7 cellular contexts compared by ENCODE assay signal in the genomic region with DNA sequence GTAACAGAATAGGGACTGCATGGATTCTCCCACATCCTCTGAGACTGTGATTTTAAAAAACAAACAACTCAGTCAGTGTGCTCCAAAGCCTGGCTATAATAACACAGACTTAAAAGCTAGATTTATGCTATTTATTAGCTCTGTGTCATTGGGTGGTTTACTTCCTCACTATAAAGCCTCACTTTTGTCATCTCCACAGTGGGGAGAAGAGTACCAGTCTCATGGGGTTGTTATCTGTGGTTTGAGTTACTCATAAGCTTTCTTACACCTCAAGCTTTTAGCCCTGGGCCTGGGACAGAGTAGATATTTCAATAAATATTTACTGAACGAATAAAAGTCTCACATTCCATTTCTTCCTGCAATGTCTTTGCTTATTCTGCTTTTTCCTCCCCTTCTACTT. TPM values are rescaled to one million over a fixed set of nuclear protein-coding genes. Genes with fewer than 3 reads are reported as not detected.
A peak's percentile ranks its signal among the peaks of the same experiment; 100 is the strongest.
DNase-seq lines count a peak whose midpoint lies in the region; ATAC-seq and TF ChIP-seq lines count a peak whose summit lies in the region.

No MANE protein-coding gene starts in this region.

- 36% methylated on average over 1 of the region's 1 CpG for WGBS in prostate gland

- H3K27me3 ChIP-seq in ascending aorta (no peaks in the 10 kb centered on the region), prostate gland (replicated peaks; ENCODE audit: insufficient read depth) (no peaks in the 10 kb centered on the region)

- H3K27ac ChIP-seq in ascending aorta (peak overlapping the region; percentile 7 to 65), prostate gland (peak overlapping the region; percentile 1 to 26)

- peak overlapping the region in 1 of 2 donors; percentile 36 for H3K4me3 ChIP-seq in ascending aorta
- no peak overlapping the region for H3K4me3 ChIP-seq in prostate gland

- TF ChIP-seq POLR2A in prostate gland (IDR thresholded peaks at IDR 0.05): no peak

- peak; percentile 33 for ATAC-seq in GM18511 (IDR thresholded peaks at IDR 0.05; ENCODE audit: unreplicated experiment)
- peak; percentile 39 for ATAC-seq in HG03571 (IDR thresholded peaks at IDR 0.05; ENCODE audit: unreplicated experiment)
- no peak for ATAC-seq in HG03457 (IDR thresholded peaks at IDR 0.05; ENCODE audit: unreplicated experiment)
- ATAC-seq in HG02938 (IDR thresholded peaks at IDR 0.05; ENCODE audit: unreplicated experiment): no peak

- H3K9me3 ChIP-seq in ascending aorta (no peaks in the 10 kb centered on the region), prostate gland (no peaks in the 10 kb centered on the region)

- intact Hi-C loops in ascending aorta (cut with DNase I): loop anchor here (5.0 to 10.0 kb wide), 4 partner anchors 388 to 1540 kb away; partner anchors contain the start of genes CKAP2, SPRYD7 and VPS36
- intact Hi-C loops in prostate gland (cut with DNase I): loop anchor here (5.0 kb wide), 3 partner anchors 793 to 938 kb away; no protein-coding TSS in a partner anchor

- no peaks in the 10 kb centered on the region for H3K36me3 ChIP-seq in ascending aorta
- no peaks in the 10 kb centered on the region for H3K36me3 ChIP-seq in prostate gland

- TF ChIP-seq CTCF in ascending aorta (IDR thresholded peaks at IDR 0.05) (no peak), prostate gland (IDR thresholded peaks at IDR 0.05) (no peak)

- DNase-seq in ascending aorta (ENCODE audit: low spot score in 2 of 2) (no peak), prostate gland (ENCODE audit: low spot score) (no peak), NCI-H2171 (lab: John Stamatoyannopoulos, UW) (no peak)

- H3K4me1 ChIP-seq in ascending aorta: peaks cover 14 to 16% of the 10 kb centered on the region in 2 donors
- no peaks in the 10 kb centered on the region for H3K4me1 ChIP-seq in prostate gland (replicated peaks)

RNA-seq across cellular contexts. Expression of gene RNASEH2B, which starts 5.3 kb away (rescaled TPM):
- total RNA-seq in ascending aorta: 60.5 TPM
- 10 to 100 TPM; 34.1 to 54.9 TPM for total RNA-seq in prostate gland

Comparison
In these comparisons a context has a peak if more than half of its experiments do, and no peak if none do; other contexts are left out.
1. ATAC-seq: peak in GM18511 (single experiment) and HG03571 (single experiment); none in HG03457 (single experiment) and HG02938 (single experiment).